Comparison of ENCODE assay signal across 1 cellular context in the genomic region with DNA sequence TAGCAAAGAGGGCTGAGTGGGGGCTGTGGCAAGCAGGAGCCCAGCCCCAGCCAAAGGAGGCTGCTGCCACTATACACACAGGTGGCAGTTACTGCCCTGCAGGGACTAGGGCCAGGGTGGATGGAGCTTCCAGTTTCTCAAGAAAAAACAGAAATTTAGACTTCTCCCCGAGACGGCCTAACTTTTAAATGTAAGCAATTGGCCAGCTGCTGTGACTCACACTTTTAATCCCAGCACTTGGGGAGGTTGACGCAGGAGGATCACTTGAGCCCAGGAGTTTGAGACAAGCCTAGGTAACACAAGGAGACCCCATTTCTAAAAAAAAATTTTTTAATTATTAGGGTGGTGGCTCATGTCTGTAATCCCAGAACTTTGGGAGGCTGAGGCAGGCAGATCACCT.
TF ChIP-seq lines count a peak whose summit lies in the region.

No MANE protein-coding gene starts in this region.

TF ChIP-seq in H1, 55 proteins besides CTCF, POLR2A, EP300 and RAD21:
- TF ChIP-seq TBP (IDR thresholded peaks at IDR 0.05; ENCODE audit: low read depth, low read length) (no peak), BCL11A (IDR thresholded peaks at IDR 0.05; ENCODE audit: low read depth in 2 of 2, low read length in 2 of 2) (no peak), YY1 (IDR thresholded peaks at IDR 0.05; ENCODE audit: low read depth, low read length) (no peak), KDM1A (IDR thresholded peaks at IDR 0.05; ENCODE audit: borderline replicate concordance, low read length) (no peak), SP1 (IDR thresholded peaks at IDR 0.05; ENCODE audit: low read depth, low read length) (no peak), PHF8 (conservative IDR thresholded peaks at IDR 0.05; ENCODE audit: low read depth, low read length) (no peak), BACH1 (IDR thresholded peaks at IDR 0.05; ENCODE audit: low read length) (no peak), MAFK (IDR thresholded peaks at IDR 0.05; ENCODE audit: low read depth, low read length) (no peak), FOSL1 (IDR thresholded peaks at IDR 0.05; ENCODE audit: insufficient read depth, low read depth, low read length) (no peak), KDM4A (IDR thresholded peaks at IDR 0.05; ENCODE audit: low read depth, low read length, severe bottlenecking) (no peak), SP2 (IDR thresholded peaks at IDR 0.05; ENCODE audit: low read length) (no peak), TAF1 (IDR thresholded peaks at IDR 0.05; ENCODE audit: low read depth, low read length) (no peak), POU5F1 (IDR thresholded peaks at IDR 0.05; ENCODE audit: low read depth, low read length) (no peak)
- TF ChIP-seq, protein P1, sequence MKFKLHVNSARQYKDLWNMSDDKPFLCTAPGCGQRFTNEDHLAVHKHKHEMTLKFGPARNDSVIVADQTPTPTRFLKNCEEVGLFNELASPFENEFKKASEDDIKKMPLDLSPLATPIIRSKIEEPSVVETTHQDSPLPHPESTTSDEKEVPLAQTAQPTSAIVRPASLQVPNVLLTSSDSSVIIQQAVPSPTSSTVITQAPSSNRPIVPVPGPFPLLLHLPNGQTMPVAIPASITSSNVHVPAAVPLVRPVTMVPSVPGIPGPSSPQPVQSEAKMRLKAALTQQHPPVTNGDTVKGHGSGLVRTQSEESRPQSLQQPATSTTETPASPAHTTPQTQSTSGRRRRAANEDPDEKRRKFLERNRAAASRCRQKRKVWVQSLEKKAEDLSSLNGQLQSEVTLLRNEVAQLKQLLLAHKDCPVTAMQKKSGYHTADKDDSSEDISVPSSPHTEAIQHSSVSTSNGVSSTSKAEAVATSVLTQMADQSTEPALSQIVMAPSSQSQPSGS (IDR thresholded peaks at IDR 0.05; ENCODE audit: low read length) = no peak
